In genomic region chr15:44045661-44046060, GRCh38 we compare ENCODE assay signal across 22 cellular contexts.
DNase-seq lines count a peak whose midpoint lies in the region; ATAC-seq and TF ChIP-seq lines count a peak whose summit lies in the region.
"Had no signal": no experiment of that assay in that cellular context is flagged by ENCODE, and none has a peak within 500 bp of the region (broad histone marks: within the 10 kb centered on the region; RNA-seq: fewer than 3 reads in every experiment).

No MANE protein-coding gene starts in this region.

- no peaks in the 10 kb centered on the region for H3K36me3 Mint-ChIP-seq in activated naive CD8-positive, alpha-beta T cell treated with anti-CD3 and anti-CD28 coated beads, Interleukin-2, amount 50 U/mL, for 24 hours (ENCODE audit: low read depth)
- no peaks in the 10 kb centered on the region for H3K36me3 Mint-ChIP-seq in activated naive CD8-positive, alpha-beta T cell treated with anti-CD3 and anti-CD28 coated beads for 36 hours
- no peaks in the 10 kb centered on the region for H3K36me3 Mint-ChIP-seq in activated T-helper 17 cell treated with anti-CD3 and anti-CD28 coated beads, Interleukin-2, amount 50 U/mL, for 72 hours (ENCODE audit: low read depth)
- H3K36me3 Mint-ChIP-seq in endothelial cell (ENCODE audit: low read depth, unreplicated experiment) = no peaks in the 10 kb centered on the region
- H3K36me3 Mint-ChIP-seq: CD4-positive, CD25-positive, alpha-beta regulatory T cell; CD8-positive, alpha-beta T cell had no signal

- peaks cover 3% of the 10 kb centered on the region for H3K9me3 Mint-ChIP-seq in activated naive CD8-positive, alpha-beta T cell treated with anti-CD3 and anti-CD28 coated beads, Interleukin-2, amount 50 U/mL, for 24 hours
- H3K9me3 Mint-ChIP-seq in activated naive CD8-positive, alpha-beta T cell treated with anti-CD3 and anti-CD28 coated beads for 36 hours = peaks cover 5% of the 10 kb centered on the region
- H3K9me3 Mint-ChIP-seq in activated T-helper 17 cell treated with anti-CD3 and anti-CD28 coated beads, Interleukin-2, amount 50 U/mL, for 72 hours = peaks cover 4% of the 10 kb centered on the region
- H3K9me3 Mint-ChIP-seq in endothelial cell (ENCODE audit: unreplicated experiment) = no peaks in the 10 kb centered on the region
- H3K9me3 Mint-ChIP-seq: CD8-positive, alpha-beta T cell had no signal

- H3K36me3 ChIP-seq in psoas muscle (ENCODE audit: insufficient read depth in 1 of 2, low read depth in 1 of 2) = no peaks in the 10 kb centered on the region
- H3K36me3 ChIP-seq: BLaER1 had no signal

- no peak for ATAC-seq in activated naive CD8-positive, alpha-beta T cell treated with anti-CD3 and anti-CD28 coated beads, Interleukin-2, amount 50 U/mL, for 24 hours
- no peak for ATAC-seq in activated T-helper 17 cell treated with anti-CD3 and anti-CD28 coated beads, Interleukin-2, amount 50 U/mL, for 72 hours (replicated peaks)
- no peak for ATAC-seq in psoas muscle
- ATAC-seq in GM21529 (IDR thresholded peaks at IDR 0.05; ENCODE audit: unreplicated experiment) = no peak
- ATAC-seq: CD8-positive, alpha-beta T cell; HCT116 had no signal

- peak overlapping the region; percentile 59 for H3K27ac Mint-ChIP-seq in activated naive CD8-positive, alpha-beta T cell treated with anti-CD3 and anti-CD28 coated beads, Interleukin-2, amount 50 U/mL, for 24 hours
- H3K27ac Mint-ChIP-seq in activated naive CD8-positive, alpha-beta T cell treated with anti-CD3 and anti-CD28 coated beads for 36 hours = no peak overlapping the region
- peak overlapping the region; percentile 13 for H3K27ac Mint-ChIP-seq in activated T-helper 17 cell treated with anti-CD3 and anti-CD28 coated beads, Interleukin-2, amount 50 U/mL, for 72 hours
- H3K27ac Mint-ChIP-seq in endothelial cell (ENCODE audit: unreplicated experiment) = no peak overlapping the region
- H3K27ac Mint-ChIP-seq: B cell; CD4-positive, CD25-positive, alpha-beta regulatory T cell; CD8-positive, alpha-beta T cell; H9 had no signal

- H3K4me1 ChIP-seq in psoas muscle = no peaks in the 10 kb centered on the region
- H3K4me1 ChIP-seq: BLaER1, Caco-2 had no signal

- DNase-seq in activated naive CD8-positive, alpha-beta T cell treated with anti-CD3 and anti-CD28 coated beads, Interleukin-2, amount 50 U/mL, for 24 hours = no peak
- no peak for DNase-seq in activated naive CD8-positive, alpha-beta T cell treated with anti-CD3 and anti-CD28 coated beads for 36 hours
- DNase-seq in dorsolateral prefrontal cortex (no peak), lung microvascular endothelial cell (ENCODE audit: low read depth in 2 of 2) (peak; percentile 2 to 60), psoas muscle (no peak), endothelial cell (ENCODE audit: low spot score) (no peak)
- DNase-seq: Caco-2; CD8-positive, alpha-beta T cell; DMS 273 treated with DMSO at 0.1 percent for 48 hours; DMS53; DMS79 treated with DMSO at 0.1 percent for 48 hours; GF-D8; GM23248; H9 had no signal

- H3K4me3 ChIP-seq in dorsolateral prefrontal cortex (no peak overlapping the region), psoas muscle (no peak overlapping the region)
- H3K4me3 ChIP-seq: BLaER1, GM23248 had no signal

- no peak for TF ChIP-seq CTCF in dorsolateral prefrontal cortex (IDR thresholded peaks at IDR 0.05 in 54 of 56, conservative IDR thresholded peaks at IDR 0.05 in 2 of 56; ENCODE audit: low read depth in 1 of 56, partially characterized antibody in 56 of 56)
- TF ChIP-seq CTCF in psoas muscle (IDR thresholded peaks at IDR 0.05) = no peak
- no peak for TF ChIP-seq CTCF in endothelial cell (IDR thresholded peaks at IDR 0.05; ENCODE audit: unreplicated experiment)

- peaks cover 26% of the 10 kb centered on the region for H3K27me3 Mint-ChIP-seq in activated naive CD8-positive, alpha-beta T cell treated with anti-CD3 and anti-CD28 coated beads, Interleukin-2, amount 50 U/mL, for 24 hours
- H3K27me3 Mint-ChIP-seq in activated naive CD8-positive, alpha-beta T cell treated with anti-CD3 and anti-CD28 coated beads for 36 hours = peaks cover 32% of the 10 kb centered on the region
- peaks cover 17% of the 10 kb centered on the region for H3K27me3 Mint-ChIP-seq in activated T-helper 17 cell treated with anti-CD3 and anti-CD28 coated beads, Interleukin-2, amount 50 U/mL, for 72 hours
- H3K27me3 Mint-ChIP-seq in endothelial cell (ENCODE audit: unreplicated experiment) = no peaks in the 10 kb centered on the region

- peak overlapping the region in 41 of 59 donors; percentile 6 to 75 (median 45) for H3K27ac ChIP-seq in dorsolateral prefrontal cortex
- no peak overlapping the region for H3K27ac ChIP-seq in psoas muscle
- H3K27ac ChIP-seq: 22Rv1, BLaER1, C4-2B, GM23248 had no signal

- H3K9me3 ChIP-seq in psoas muscle = no peaks in the 10 kb centered on the region
- H3K9me3 ChIP-seq: BLaER1, Caco-2 had no signal

- H3K4me1 Mint-ChIP-seq in activated naive CD8-positive, alpha-beta T cell treated with anti-CD3 and anti-CD28 coated beads, Interleukin-2, amount 50 U/mL, for 24 hours = peaks cover 14% of the 10 kb centered on the region
- peaks cover 13% of the 10 kb centered on the region for H3K4me1 Mint-ChIP-seq in activated naive CD8-positive, alpha-beta T cell treated with anti-CD3 and anti-CD28 coated beads for 36 hours
- no peaks in the 10 kb centered on the region for H3K4me1 Mint-ChIP-seq in activated T-helper 17 cell treated with anti-CD3 and anti-CD28 coated beads, Interleukin-2, amount 50 U/mL, for 72 hours
- H3K4me1 Mint-ChIP-seq in endothelial cell (ENCODE audit: unreplicated experiment) = no peaks in the 10 kb centered on the region
- H3K4me1 Mint-ChIP-seq: B cell, H9 had no signal

- no peak overlapping the region for H3K4me3 Mint-ChIP-seq in activated naive CD8-positive, alpha-beta T cell treated with anti-CD3 and anti-CD28 coated beads, Interleukin-2, amount 50 U/mL, for 24 hours
- no peak overlapping the region for H3K4me3 Mint-ChIP-seq in activated naive CD8-positive, alpha-beta T cell treated with anti-CD3 and anti-CD28 coated beads for 36 hours
- H3K4me3 Mint-ChIP-seq in activated T-helper 17 cell treated with anti-CD3 and anti-CD28 coated beads, Interleukin-2, amount 50 U/mL, for 72 hours = no peak overlapping the region
- no peak overlapping the region for H3K4me3 Mint-ChIP-seq in endothelial cell (ENCODE audit: unreplicated experiment)
- H3K4me3 Mint-ChIP-seq: B cell; CD4-positive, CD25-positive, alpha-beta regulatory T cell; CD8-positive, alpha-beta T cell; H9 had no signal

- intact Hi-C loops in dorsolateral prefrontal cortex (cut with DNase I) = no loop called here
- intact Hi-C loops in psoas muscle (cut with DNase I) = no loop called here

- H3K27me3 ChIP-seq in dorsolateral prefrontal cortex (no peaks in the 10 kb centered on the region), psoas muscle (ENCODE audit: insufficient read depth in 3 of 3, low read length in 2 of 3) (no peaks in the 10 kb centered on the region)
- H3K27me3 ChIP-seq: BLaER1 had no signal

Comparison
In these comparisons a context has a peak if more than half of its experiments do, and no peak if none do; other contexts are left out.
1. H3K27ac Mint-ChIP-seq: peak in activated naive CD8-positive, alpha-beta T cell treated with anti-CD3 and anti-CD28 coated beads, Interleukin-2, amount 50 U/mL, for 24 hours (single experiment) and activated T-helper 17 cell treated with anti-CD3 and anti-CD28 coated beads, Interleukin-2, amount 50 U/mL, for 72 hours (single experiment); none in activated naive CD8-positive, alpha-beta T cell treated with anti-CD3 and anti-CD28 coated beads for 36 hours (single experiment) and endothelial cell (single experiment).
2. DNase-seq: peak in lung microvascular endothelial cell (2 of 2); none in activated naive CD8-positive, alpha-beta T cell treated with anti-CD3 and anti-CD28 coated beads, Interleukin-2, amount 50 U/mL, for 24 hours (single experiment), activated naive CD8-positive, alpha-beta T cell treated with anti-CD3 and anti-CD28 coated beads for 36 hours (single experiment), dorsolateral prefrontal cortex (0 of 10), psoas muscle (0 of 2) and endothelial cell (single experiment).